ENCODE assay signal across 14 cellular contexts in the genomic region with DNA sequence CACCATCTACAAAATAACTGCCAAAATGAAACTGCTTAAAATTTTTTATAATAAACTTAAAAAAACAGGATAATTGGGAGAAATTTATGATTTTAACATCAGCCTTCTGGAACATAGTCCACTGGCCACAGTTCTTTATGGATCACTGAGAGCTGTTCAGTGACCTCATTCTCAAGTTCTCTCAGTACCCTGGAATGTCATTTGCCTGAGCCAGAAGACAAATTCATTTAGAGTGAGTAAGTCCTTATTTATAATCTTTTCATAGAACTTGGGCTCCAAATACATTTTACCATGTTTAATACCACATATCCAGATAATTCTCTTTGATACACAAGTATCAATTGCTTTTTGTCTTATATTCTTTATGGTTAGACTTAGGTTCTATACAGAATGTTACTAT.
A peak's percentile ranks its signal among the peaks of the same experiment; 100 is the strongest.
DNase-seq lines count a peak whose midpoint lies in the region; ATAC-seq and TF ChIP-seq lines count a peak whose summit lies in the region.
"Had no signal": no experiment of that assay in that cellular context is flagged by ENCODE, and none has a peak within 500 bp of the region (broad histone marks: within the 10 kb centered on the region; RNA-seq: fewer than 3 reads in every experiment).

No MANE protein-coding gene starts in this region.

- H3K27me3 ChIP-seq in brain microvascular endothelial cell (replicated peaks): no peaks in the 10 kb centered on the region
- no peaks in the 10 kb centered on the region for H3K27me3 ChIP-seq in right atrium auricular region
- no peaks in the 10 kb centered on the region for H3K27me3 ChIP-seq in suprapubic skin
- H3K27me3 ChIP-seq: hepatocyte had no signal

- H3K9me3 Mint-ChIP-seq in stimulated activated naive B cell treated with anti-CD40 and anti-IgM and Interleukin-4, amounts not matched to agents 10 μg/mL and 1 μg/mL and 100 μg/mL, for 72 hours: no peaks in the 10 kb centered on the region

- TF ChIP-seq POLR2A in suprapubic skin (IDR thresholded peaks at IDR 0.05): no peak

- H3K27ac ChIP-seq in brain microvascular endothelial cell (peak overlapping the region; percentile 25), right atrium auricular region (peak overlapping the region; percentile 62 to 83), suprapubic skin (peak overlapping the region; percentile 64)
- H3K27ac ChIP-seq: hepatocyte had no signal

- H3K4me1 Mint-ChIP-seq in stimulated activated naive B cell treated with anti-CD40 and anti-IgM and Interleukin-4, amounts not matched to agents 10 μg/mL and 1 μg/mL and 100 μg/mL, for 72 hours: no peaks in the 10 kb centered on the region

- peaks cover 1 to 18% of the 10 kb centered on the region in 2 donors for H3K36me3 Mint-ChIP-seq in stimulated activated naive B cell treated with anti-CD40 and anti-IgM and Interleukin-4, amounts not matched to agents 10 μg/mL and 1 μg/mL and 100 μg/mL, for 72 hours

- no peak overlapping the region for H3K27ac Mint-ChIP-seq in stimulated activated naive B cell treated with anti-CD40 and anti-IgM and Interleukin-4, amounts not matched to agents 10 μg/mL and 1 μg/mL and 100 μg/mL, for 72 hours
- H3K27ac Mint-ChIP-seq: naive thymus-derived CD8-positive, alpha-beta T cell had no signal

- peak; percentile 90 for DNase-seq in HCEC 1CT
- peak; percentile 80 for DNase-seq in brain microvascular endothelial cell
- no peak for DNase-seq in right atrium auricular region (ENCODE audit: low spot score)
- DNase-seq in suprapubic skin (ENCODE audit: low spot score in 2 of 2): no peak
- no peak for DNase-seq in SHP77 treated with DMSO at 0.1 percent for 48 hours (lab: John Stamatoyannopoulos, UW)
- no peak for DNase-seq in stimulated activated naive B cell treated with anti-CD40 and anti-IgM and Interleukin-4, amounts not matched to agents 10 μg/mL and 1 μg/mL and 100 μg/mL, for 72 hours
- no peak for DNase-seq in DMS153 treated with DMSO at 0.1 percent for 48 hours (lab: John Stamatoyannopoulos, UW; ENCODE audit: unreplicated experiment)
- no peak for DNase-seq in DMS53 treated with DMSO at 0.1 percent for 48 hours (lab: John Stamatoyannopoulos, UW; ENCODE audit: unreplicated experiment)
- DNase-seq: activated CD4-positive, alpha-beta T cell treated with anti-CD3 and anti-CD28 coated beads for 4 hours; DMS 273 treated with DMSO at 0.1 percent for 48 hours; naive thymus-derived CD8-positive, alpha-beta T cell; NCI-H1105; stimulated activated CD4-positive, alpha-beta T cell treated with anti-CD3 and anti-CD28 coated beads, Interleukin-2, amount 100 ng/mL, for 48 hours had no signal

- no peak for ATAC-seq in stimulated activated naive B cell treated with anti-CD40 and anti-IgM and Interleukin-4, amounts not matched to agents 10 μg/mL and 1 μg/mL and 100 μg/mL, for 72 hours (replicated peaks)
- ATAC-seq: naive thymus-derived CD8-positive, alpha-beta T cell had no signal

- peaks cover 0 to 10% of the 10 kb centered on the region in 2 donors for H3K9me3 ChIP-seq in right atrium auricular region
- H3K9me3 ChIP-seq in suprapubic skin: no peaks in the 10 kb centered on the region

- H3K4me1 ChIP-seq in right atrium auricular region (peaks cover 0 to 4% of the 10 kb centered on the region in 2 donors), suprapubic skin (no peaks in the 10 kb centered on the region)

- H3K36me3 ChIP-seq in brain microvascular endothelial cell (replicated peaks) (no peaks in the 10 kb centered on the region), right atrium auricular region (peaks cover 15% of the 10 kb centered on the region), suprapubic skin (peaks cover 10% of the 10 kb centered on the region)

- H3K4me3 ChIP-seq in brain microvascular endothelial cell (ENCODE audit: low read depth, low read length) (no peak overlapping the region), right atrium auricular region (no peak overlapping the region), suprapubic skin (no peak overlapping the region)
- H3K4me3 ChIP-seq: hepatocyte had no signal

- no peak overlapping the region for H3K4me3 Mint-ChIP-seq in stimulated activated naive B cell treated with anti-CD40 and anti-IgM and Interleukin-4, amounts not matched to agents 10 μg/mL and 1 μg/mL and 100 μg/mL, for 72 hours
- H3K4me3 Mint-ChIP-seq: naive thymus-derived CD8-positive, alpha-beta T cell had no signal

- no peak for TF ChIP-seq EP300 in suprapubic skin (IDR thresholded peaks at IDR 0.05)

- no peak for TF ChIP-seq CTCF in brain microvascular endothelial cell (IDR thresholded peaks at IDR 0.05; ENCODE audit: low read depth, low read length, missing control alignments)
- no peak for TF ChIP-seq CTCF in right atrium auricular region (IDR thresholded peaks at IDR 0.05)
- no peak for TF ChIP-seq CTCF in suprapubic skin (IDR thresholded peaks at IDR 0.05)

- no peaks in the 10 kb centered on the region for H3K27me3 Mint-ChIP-seq in stimulated activated naive B cell treated with anti-CD40 and anti-IgM and Interleukin-4, amounts not matched to agents 10 μg/mL and 1 μg/mL and 100 μg/mL, for 72 hours

- in situ Hi-C loops in brain microvascular endothelial cell (cut with HindIII; ENCODE audit: low pct_ligation_motif_present, low sequenced_read_pairs): no loop called here

Comparison
In these comparisons a context has a peak if more than half of its experiments do, and no peak if none do; other contexts are left out.
1. DNase-seq: peak in HCEC 1CT (single experiment) and brain microvascular endothelial cell (single experiment); none in right atrium auricular region (single experiment), suprapubic skin (0 of 2), SHP77 treated with DMSO at 0.1 percent for 48 hours (single experiment), stimulated activated naive B cell treated with anti-CD40 and anti-IgM and Interleukin-4, amounts not matched to agents 10 μg/mL and 1 μg/mL and 100 μg/mL, for 72 hours (single experiment), DMS153 treated with DMSO at 0.1 percent for 48 hours (single experiment) and DMS53 treated with DMSO at 0.1 percent for 48 hours (single experiment).
2. Peak in every context shown above with its lines, with median percentiles within 50 percentile points of each other: H3K27ac ChIP-seq.